Comparison of ENCODE assay signal across 22 cellular contexts in the genomic region with DNA sequence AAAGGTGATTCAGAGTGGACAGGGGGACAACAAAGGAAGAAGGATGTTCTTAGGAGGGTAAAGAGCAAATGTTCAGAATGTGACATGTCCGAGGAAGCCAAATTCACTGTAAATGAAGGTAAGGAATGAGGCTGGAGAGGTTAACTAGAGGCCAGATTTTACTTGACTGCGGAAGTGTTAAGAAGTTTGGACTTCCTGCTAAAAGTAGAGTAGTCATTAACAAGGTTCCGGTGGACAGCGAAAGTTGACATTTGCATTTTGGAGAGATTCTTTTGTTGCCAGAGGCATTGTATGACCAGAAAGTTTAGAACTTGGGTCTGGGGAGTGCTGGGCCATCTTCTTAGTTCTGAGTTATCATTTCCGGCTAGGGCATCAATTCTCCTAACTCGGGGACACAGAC.
"Had no signal": no experiment of that assay in that cellular context is flagged by ENCODE, and none has a peak within 500 bp of the region (broad histone marks: within the 10 kb centered on the region; RNA-seq: fewer than 3 reads in every experiment).

No MANE protein-coding gene starts in this region.

- ATAC-seq: foreskin keratinocyte, lower lobe of right lung, right cardiac atrium, upper lobe of right lung had no signal

- DNase-seq: erythroblast; foreskin keratinocyte; immature natural killer cell; left ventricle myocardium inferior; lower lobe of right lung; naive B cell; posterior cingulate gyrus; right cardiac atrium; small intestine; stimulated activated CD4-positive, alpha-beta T cell treated with anti-CD3 and anti-CD28 coated beads, Interleukin-12 subunit alpha, Interleukin-12 subunit beta, amount 100 ng/mL, for 4 hours; stimulated activated naive CD4-positive, alpha-beta T cell; stomach; substantia nigra; thyroid gland; upper lobe of right lung had no signal

- H3K36me3 Mint-ChIP-seq: immature natural killer cell, memory B cell, naive B cell had no signal

- H3K27me3 ChIP-seq: foreskin keratinocyte, stomach, thyroid gland, upper lobe of right lung, vagina had no signal

- FAIRE-seq: colon, keratinocyte, small intestine had no signal

- H3K4me3 Mint-ChIP-seq: dendritic cell treated with granulocyte-macrophage colony-stimulating factor and Interleukin-4, amounts not matched to agents 40 ng/mL and 50 ng/mL, for 4 days; immature natural killer cell; memory B cell; naive B cell; nephron had no signal

- H3K9me3 Mint-ChIP-seq: dendritic cell treated with granulocyte-macrophage colony-stimulating factor and Interleukin-4, amounts not matched to agents 40 ng/mL and 50 ng/mL, for 4 days; immature natural killer cell; memory B cell; naive B cell; nephron had no signal

- H3K9me3 ChIP-seq: left ventricle myocardium inferior, lower lobe of right lung, neutrophil, stomach, thyroid gland, upper lobe of right lung, vagina had no signal

- H3K4me1 Mint-ChIP-seq: immature natural killer cell, memory B cell, naive B cell had no signal

- H3K36me3 ChIP-seq: left ventricle myocardium inferior, lower lobe of right lung, neutrophil, stomach, thyroid gland, upper lobe of right lung, vagina had no signal

- H3K4me3 ChIP-seq: left ventricle myocardium inferior, lower lobe of right lung, stomach, thyroid gland, upper lobe of right lung, vagina had no signal

- H3K27ac Mint-ChIP-seq: dendritic cell treated with granulocyte-macrophage colony-stimulating factor and Interleukin-4, amounts not matched to agents 40 ng/mL and 50 ng/mL, for 4 days; memory B cell; naive B cell had no signal

- H3K27ac ChIP-seq: foreskin keratinocyte, left ventricle myocardium inferior, lower lobe of right lung, neutrophil, stomach, thyroid gland, upper lobe of right lung, vagina had no signal
